ENCODE assay signal across 11 cellular contexts in genomic region chr1:3352084-3352951, GRCh38.
DNase-seq lines count a peak whose midpoint lies in the region; ATAC-seq and TF ChIP-seq lines count a peak whose summit lies in the region.
"Had no signal": no experiment of that assay in that cellular context is flagged by ENCODE, and none has a peak within 500 bp of the region (broad histone marks: within the 10 kb centered on the region; RNA-seq: fewer than 3 reads in every experiment).

No MANE protein-coding gene starts in this region.

- peak overlapping the region; percentile 66 for H3K4me3 Mint-ChIP-seq in WTC11
- H3K4me3 Mint-ChIP-seq: activated naive CD4-positive, alpha-beta T cell treated with anti-CD3 and anti-CD28 coated beads, Interleukin-2, amount 50 U/mL, for 24 hours had no signal

- H3K36me3 Mint-ChIP-seq in WTC11, result no peaks in the 10 kb centered on the region
- H3K36me3 Mint-ChIP-seq: activated naive CD4-positive, alpha-beta T cell treated with anti-CD3 and anti-CD28 coated beads, Interleukin-2, amount 50 U/mL, for 24 hours had no signal

- peak; percentile 80 for DNase-seq in DMS79 treated with DMSO at 0.1 percent for 48 hours (lab: John Stamatoyannopoulos, UW)
- peak; percentile 52 for DNase-seq in WTC11 (ENCODE audit: low spot score)
- DNase-seq in right cardiac atrium, result peak in 2 of 3 donors; percentile 61 to 77
- DNase-seq in retina, result peak; percentile 86
- no peak for DNase-seq in GM19240 (ENCODE audit: insufficient read length, low spot score)
- no peak for DNase-seq in NCI-H82 (lab: John Stamatoyannopoulos, UW)
- DNase-seq in activated gamma-delta T cell (lab: John Stamatoyannopoulos, UW), result no peak
- DNase-seq: left lung had no signal

- H3K4me1 Mint-ChIP-seq in WTC11, result peaks cover 21% of the 10 kb centered on the region
- H3K4me1 Mint-ChIP-seq: activated naive CD4-positive, alpha-beta T cell treated with anti-CD3 and anti-CD28 coated beads, Interleukin-2, amount 50 U/mL, for 24 hours had no signal

- H3K27me3 ChIP-seq in right cardiac atrium (ENCODE audit: control insufficient read depth, insufficient read depth), result no peaks in the 10 kb centered on the region

- intact Hi-C loops in right cardiac atrium (cut with DNase I), result no loop called here

- CTCF ChIA-PET in WTC11 (lab: Charles Lee), result interaction anchor here (0.6 to 2.0 kb wide), 13 partner anchors 32 to 791 kb away, joined by 3 to 10 read pairs (median 3); no protein-coding TSS in a partner anchor

- H3K9me3 Mint-ChIP-seq in WTC11, result no peaks in the 10 kb centered on the region
- H3K9me3 Mint-ChIP-seq: activated naive CD4-positive, alpha-beta T cell treated with anti-CD3 and anti-CD28 coated beads, Interleukin-2, amount 50 U/mL, for 24 hours had no signal

- no peaks in the 10 kb centered on the region for H3K9me3 ChIP-seq in right cardiac atrium (ENCODE audit: control insufficient read depth, low read length)
- H3K9me3 ChIP-seq: left lung had no signal

- TF ChIP-seq CTCF in WTC11 (IDR thresholded peaks at IDR 0.05), result no peak

- peaks cover 10% of the 10 kb centered on the region for H3K4me1 ChIP-seq in right cardiac atrium (ENCODE audit: control insufficient read depth, insufficient read depth, low read length)
- H3K4me1 ChIP-seq: left lung had no signal

- peak overlapping the region; percentile 53 for H3K27ac ChIP-seq in right cardiac atrium (ENCODE audit: low read length)

- H3K27ac Mint-ChIP-seq in WTC11, result peak overlapping the region; percentile 83; the same call in 1 of the 2 replicates
- H3K27ac Mint-ChIP-seq: activated naive CD4-positive, alpha-beta T cell treated with anti-CD3 and anti-CD28 coated beads, Interleukin-2, amount 50 U/mL, for 24 hours had no signal

- no peaks in the 10 kb centered on the region for H3K27me3 Mint-ChIP-seq in WTC11 (ENCODE audit: low read depth)

- POLR2A ChIA-PET in WTC11 (lab: Charles Lee), result no interaction called here

- H3K4me3 ChIP-seq in right cardiac atrium (ENCODE audit: low read length), result no peak overlapping the region
- H3K4me3 ChIP-seq: K562, left lung had no signal

- WGBS in right cardiac atrium, result 32% methylated on average over 36 of the region's 36 CpGs

- ATAC-seq in WTC11 (peak; percentile 57), right cardiac atrium (peak; percentile 32 to 44), HG02884 (IDR thresholded peaks at IDR 0.05; ENCODE audit: unreplicated experiment) (no peak)
- ATAC-seq: K562 had no signal

TF ChIP-seq in WTC11, 78 proteins besides CTCF, POLR2A, EP300 and RAD21:
- TF ChIP-seq, protein P1, sequence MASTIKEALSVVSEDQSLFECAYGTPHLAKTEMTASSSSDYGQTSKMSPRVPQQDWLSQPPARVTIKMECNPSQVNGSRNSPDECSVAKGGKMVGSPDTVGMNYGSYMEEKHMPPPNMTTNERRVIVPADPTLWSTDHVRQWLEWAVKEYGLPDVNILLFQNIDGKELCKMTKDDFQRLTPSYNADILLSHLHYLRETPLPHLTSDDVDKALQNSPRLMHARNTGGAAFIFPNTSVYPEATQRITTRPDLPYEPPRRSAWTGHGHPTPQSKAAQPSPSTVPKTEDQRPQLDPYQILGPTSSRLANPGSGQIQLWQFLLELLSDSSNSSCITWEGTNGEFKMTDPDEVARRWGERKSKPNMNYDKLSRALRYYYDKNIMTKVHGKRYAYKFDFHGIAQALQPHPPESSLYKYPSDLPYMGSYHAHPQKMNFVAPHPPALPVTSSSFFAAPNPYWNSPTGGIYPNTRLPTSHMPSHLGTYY (CRISPR knock-in tag; IDR thresholded peaks at IDR 0.05), result no peak
- TF ChIP-seq ZNF263 (CRISPR knock-in tag; IDR thresholded peaks at IDR 0.05; ENCODE audit: low read depth) (peak; percentile 59; the same call in 1 of the 2 replicates), ZNF219 (CRISPR knock-in tag; IDR thresholded peaks at IDR 0.05; ENCODE audit: borderline replicate concordance) (no peak), ATF2 (CRISPR knock-in tag; IDR thresholded peaks at IDR 0.05; ENCODE audit: borderline replicate concordance, low read depth) (no peak), ZMAT4 (CRISPR knock-in tag; IDR thresholded peaks at IDR 0.05) (no peak)
- TF ChIP-seq, protein P2, sequence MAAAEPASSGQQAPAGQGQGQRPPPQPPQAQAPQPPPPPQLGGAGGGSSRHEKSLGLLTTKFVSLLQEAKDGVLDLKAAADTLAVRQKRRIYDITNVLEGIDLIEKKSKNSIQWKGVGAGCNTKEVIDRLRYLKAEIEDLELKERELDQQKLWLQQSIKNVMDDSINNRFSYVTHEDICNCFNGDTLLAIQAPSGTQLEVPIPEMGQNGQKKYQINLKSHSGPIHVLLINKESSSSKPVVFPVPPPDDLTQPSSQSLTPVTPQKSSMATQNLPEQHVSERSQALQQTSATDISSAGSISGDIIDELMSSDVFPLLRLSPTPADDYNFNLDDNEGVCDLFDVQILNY (CRISPR knock-in tag; IDR thresholded peaks at IDR 0.05), result no peak

Comparison
In these comparisons a context has a peak if more than half of its experiments do, and no peak if none do; other contexts are left out.
1. DNase-seq: peak in DMS79 treated with DMSO at 0.1 percent for 48 hours (single experiment), WTC11 (single experiment), right cardiac atrium (2 of 3) and retina (single experiment); none in GM19240 (single experiment), NCI-H82 (single experiment) and activated gamma-delta T cell (single experiment).